In the genomic region with DNA sequence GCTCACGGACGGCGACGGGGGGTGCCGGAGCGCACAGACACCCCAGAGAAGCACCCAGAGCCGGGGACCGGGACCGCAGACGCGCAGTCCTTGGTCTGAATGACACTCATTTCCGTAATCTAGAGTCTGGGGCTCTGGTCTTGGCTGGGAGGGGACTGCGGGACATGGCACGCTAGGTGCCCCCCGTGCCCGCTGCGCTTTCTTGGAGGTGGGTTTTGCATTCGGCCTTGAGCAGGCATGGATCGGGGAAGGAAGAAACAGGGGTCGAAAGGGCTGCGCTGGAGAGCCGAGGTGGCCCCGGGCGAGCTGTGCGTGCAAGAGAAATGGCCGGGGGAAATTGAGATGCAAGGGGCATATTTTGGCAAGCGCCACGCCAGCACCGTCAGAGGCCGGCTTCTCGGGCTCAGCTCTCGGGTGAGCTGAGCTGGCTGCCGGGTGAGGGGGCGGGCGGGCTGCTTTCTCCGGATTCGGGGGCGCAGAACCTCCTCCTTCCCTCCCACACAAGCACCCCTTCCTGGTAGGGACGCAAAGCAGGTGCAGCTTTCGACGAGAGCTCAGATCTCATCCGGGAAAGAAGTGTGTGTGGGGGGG, we compare ENCODE assay signal across 10 cellular contexts. TPM values are rescaled to one million over a fixed set of nuclear protein-coding genes. Genes with fewer than 3 reads are reported as not detected.
DNase-seq lines count a peak whose midpoint lies in the region; ATAC-seq and TF ChIP-seq lines count a peak whose summit lies in the region.
"Had no signal": no experiment of that assay in that cellular context is flagged by ENCODE, and none has a peak within 500 bp of the region (broad histone marks: within the 10 kb centered on the region; RNA-seq: fewer than 3 reads in every experiment).

No MANE protein-coding gene starts in this region.

- H3K9ac ChIP-seq in SK-N-SH, result no peak overlapping the region

- no peak for TF ChIP-seq POLR2A in stomach (IDR thresholded peaks at IDR 0.05)

- peak overlapping the region; percentile 85 for H3K4me3 Mint-ChIP-seq in activated naive CD8-positive, alpha-beta T cell

- H3K4me1 ChIP-seq in SK-N-SH (ENCODE audit: control insufficient read depth in 1 of 2, insufficient read depth in 2 of 2, low read depth in 1 of 2, low read length in 1 of 2) (peaks cover 0 to 18% of the 10 kb centered on the region in 2 experiments; a peak in 1 of 4 replicates), stomach (peaks cover 9 to 37% (median 32%) of the 10 kb centered on the region in 4 donors)

- H3K27me3 ChIP-seq in SK-N-SH (ENCODE audit: insufficient read depth), result peaks cover 32% of the 10 kb centered on the region; the same call in 1 of the 2 replicates
- H3K27me3 ChIP-seq in kidney epithelial cell (ENCODE audit: control insufficient read depth, insufficient read depth, low read length), result peaks cover 53% of the 10 kb centered on the region
- H3K27me3 ChIP-seq in stomach, result peaks cover 24 to 88% (median 66%) of the 10 kb centered on the region in 3 donors

- 7% methylated on average over 27 of the region's 42 CpGs for WGBS in SK-N-SH (ENCODE audit: low lambda C conversion rate)
- WGBS in stomach, 5 donors, result 1 to 2% (median 2%) methylated on average over 35 to 42 of the region's 42 CpGs

- H3F3A ChIP-seq in SK-N-SH (replicated peaks; ENCODE audit: insufficient read depth), result no peaks in the 10 kb centered on the region

- intact Hi-C loops in stomach (cut with DNase I; ENCODE audit: low total_unique reads), result no loop called here

- POLR2A ChIA-PET in SK-N-SH (lab: Yijun Ruan, JAX), result no interaction called here

- no peaks in the 10 kb centered on the region for H3K36me3 Mint-ChIP-seq in activated naive CD8-positive, alpha-beta T cell

- H3K27ac ChIP-seq in SK-N-SH (ENCODE audit: low read depth in 2 of 2, low read length in 1 of 2) (no peak overlapping the region), stomach (peak overlapping the region in 1 of 5 donors; percentile 29)
- H3K27ac ChIP-seq: C4-2B, PC-9 had no signal

- H3K9me2 ChIP-seq in SK-N-SH, result no peaks in the 10 kb centered on the region

- H3K4me3 ChIP-seq in SK-N-SH (ENCODE audit: low read depth in 2 of 2, low read length in 1 of 2), result peak overlapping the region; percentile 33 to 64
- peak overlapping the region; percentile 5 for H3K4me3 ChIP-seq in kidney epithelial cell (ENCODE audit: low read depth, low read length)
- H3K4me3 ChIP-seq in stomach, result peak overlapping the region; percentile 32 to 48 (median 46)
- H3K4me3 ChIP-seq: PC-9 had no signal

- H3K27me3 Mint-ChIP-seq in activated naive CD8-positive, alpha-beta T cell, result peaks cover 29% of the 10 kb centered on the region

- H3K4me2 ChIP-seq in SK-N-SH, result peak overlapping the region; percentile 76
- H3K4me2 ChIP-seq: PC-9 had no signal

- ATAC-seq in SK-N-SH treated with all-trans-retinoic acid at 6 μM for 48 hours (no peak), HG02588 (IDR thresholded peaks at IDR 0.05; ENCODE audit: unreplicated experiment) (no peak)

- no peaks in the 10 kb centered on the region for H3K79me2 ChIP-seq in SK-N-SH (ENCODE audit: insufficient read depth)

- TF ChIP-seq EP300 in SK-N-SH (IDR thresholded peaks at IDR 0.05; ENCODE audit: borderline replicate concordance in 1 of 2, low read depth in 1 of 2, low read length in 1 of 2), result no peak
- TF ChIP-seq EP300 in stomach (IDR thresholded peaks at IDR 0.05), result no peak

- H3K4me1 Mint-ChIP-seq in activated naive CD8-positive, alpha-beta T cell (ENCODE audit: low read depth), result peaks cover 17% of the 10 kb centered on the region

- 0 out of 2 replicates have a peak overlapping the region, but pooled peaks have one; percentile 56 for H2AFZ ChIP-seq in SK-N-SH (ENCODE audit: low read depth)
- H2AFZ ChIP-seq: PC-9 had no signal

- H3K27ac Mint-ChIP-seq in activated naive CD8-positive, alpha-beta T cell, result no peak overlapping the region

- H3K36me3 ChIP-seq in SK-N-SH (replicated peaks in 1 of 2; ENCODE audit: control insufficient read depth in 1 of 2, insufficient read depth in 2 of 2, low read length in 1 of 2) (no peaks in the 10 kb centered on the region), kidney epithelial cell (ENCODE audit: control insufficient read depth, insufficient read depth, low read length) (no peaks in the 10 kb centered on the region), stomach (no peaks in the 10 kb centered on the region)

- no peaks in the 10 kb centered on the region for H3K9me3 Mint-ChIP-seq in activated naive CD8-positive, alpha-beta T cell (ENCODE audit: low read depth)

- DNase-seq in SK-N-SH (peak; percentile 55), kidney epithelial cell (ENCODE audit: low read depth) (no peak), stomach (no peak), Kasumi-1 (lab: John Stamatoyannopoulos, UW) (no peak), GM19240 (ENCODE audit: insufficient read length, low spot score) (no peak)
- DNase-seq: PC-9 had no signal

- TF ChIP-seq CTCF in SK-N-SH (IDR thresholded peaks at IDR 0.05) (no peak), kidney epithelial cell (IDR thresholded peaks at IDR 0.05; ENCODE audit: insufficient read depth, low read length, poor library complexity, severe bottlenecking) (no peak), stomach (IDR thresholded peaks at IDR 0.05) (no peak)

- H4K20me1 ChIP-seq in SK-N-SH (ENCODE audit: insufficient read depth), result no peaks in the 10 kb centered on the region

- CTCF ChIA-PET in SK-N-SH (lab: Yijun Ruan, JAX), result interaction anchor here (0.6 to 7.0 kb wide), 6 partner anchors 9 to 1224 kb away, joined by 3 to 54 read pairs (median 4); no protein-coding TSS in a partner anchor

- TF ChIP-seq RAD21 in SK-N-SH (IDR thresholded peaks at IDR 0.05; ENCODE audit: low read length), result no peak

- H3K9me3 ChIP-seq in SK-N-SH (no peaks in the 10 kb centered on the region), stomach (no peaks in the 10 kb centered on the region)

TF ChIP-seq in SK-N-SH, 30 proteins besides CTCF, POLR2A, EP300 and RAD21 (continues in another document):
- TF ChIP-seq YY1 (IDR thresholded peaks at IDR 0.05; ENCODE audit: low read depth) (no peak), JUND (IDR thresholded peaks at IDR 0.05) (no peak), TAF1 (IDR thresholded peaks at IDR 0.05; ENCODE audit: borderline replicate concordance, low read depth, low read length) (no peak), POLR2AphosphoS5 (IDR thresholded peaks at IDR 0.05; ENCODE audit: low read depth, low read length) (no peak), RXRA (IDR thresholded peaks at IDR 0.05; ENCODE audit: borderline replicate concordance, low read depth) (no peak), EZH2phosphoT487 (IDR thresholded peaks at IDR 0.05; ENCODE audit: borderline replicate concordance, low read depth) (no peak)

TF ChIP-seq in SK-N-SH treated with all-trans-retinoic acid at 6 μM for 48 hours, 23 proteins besides CTCF, POLR2A, EP300 and RAD21:
- TF ChIP-seq TCF4 (CRISPR knock-in tag; IDR thresholded peaks at IDR 0.05; ENCODE audit: borderline replicate concordance), result no peak
- TF ChIP-seq TOX (CRISPR knock-in tag; IDR thresholded peaks at IDR 0.05; ENCODE audit: borderline replicate concordance), result no peak
- TF ChIP-seq SNAI2 (CRISPR knock-in tag; IDR thresholded peaks at IDR 0.05), result no peak
- no peak for TF ChIP-seq ZNF70 (CRISPR knock-in tag; IDR thresholded peaks at IDR 0.05)
- no peak for TF ChIP-seq CSDC2 (CRISPR knock-in tag; IDR thresholded peaks at IDR 0.05)
- TF ChIP-seq OSR1 (CRISPR knock-in tag; IDR thresholded peaks at IDR 0.05), result no peak
- TF ChIP-seq BACH2 (CRISPR knock-in tag; IDR thresholded peaks at IDR 0.05; ENCODE audit: borderline replicate concordance), result no peak
- TF ChIP-seq RARB (CRISPR knock-in tag; IDR thresholded peaks at IDR 0.05), result no peak
- TF ChIP-seq ZNF8 (CRISPR knock-in tag; IDR thresholded peaks at IDR 0.05), result no peak
- TF ChIP-seq ZNF565 (CRISPR knock-in tag; conservative IDR thresholded peaks at IDR 0.05; ENCODE audit: low read depth), result no peak
- TF ChIP-seq ESRRG (CRISPR knock-in tag; IDR thresholded peaks at IDR 0.05), result no peak
- no peak for TF ChIP-seq PPARA (CRISPR knock-in tag; IDR thresholded peaks at IDR 0.05; ENCODE audit: borderline replicate concordance)
- TF ChIP-seq GLIS3 (CRISPR knock-in tag; IDR thresholded peaks at IDR 0.05), result no peak
- no peak for TF ChIP-seq ZC3H10 (CRISPR knock-in tag; IDR thresholded peaks at IDR 0.05)
- TF ChIP-seq, protein P1, sequence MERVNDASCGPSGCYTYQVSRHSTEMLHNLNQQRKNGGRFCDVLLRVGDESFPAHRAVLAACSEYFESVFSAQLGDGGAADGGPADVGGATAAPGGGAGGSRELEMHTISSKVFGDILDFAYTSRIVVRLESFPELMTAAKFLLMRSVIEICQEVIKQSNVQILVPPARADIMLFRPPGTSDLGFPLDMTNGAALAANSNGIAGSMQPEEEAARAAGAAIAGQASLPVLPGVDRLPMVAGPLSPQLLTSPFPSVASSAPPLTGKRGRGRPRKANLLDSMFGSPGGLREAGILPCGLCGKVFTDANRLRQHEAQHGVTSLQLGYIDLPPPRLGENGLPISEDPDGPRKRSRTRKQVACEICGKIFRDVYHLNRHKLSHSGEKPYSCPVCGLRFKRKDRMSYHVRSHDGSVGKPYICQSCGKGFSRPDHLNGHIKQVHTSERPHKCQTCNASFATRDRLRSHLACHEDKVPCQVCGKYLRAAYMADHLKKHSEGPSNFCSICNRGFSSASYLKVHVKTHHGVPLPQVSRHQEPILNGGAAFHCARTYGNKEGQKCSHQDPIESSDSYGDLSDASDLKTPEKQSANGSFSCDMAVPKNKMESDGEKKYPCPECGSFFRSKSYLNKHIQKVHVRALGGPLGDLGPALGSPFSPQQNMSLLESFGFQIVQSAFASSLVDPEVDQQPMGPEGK (CRISPR knock-in tag; IDR thresholded peaks at IDR 0.05; ENCODE audit: borderline replicate concordance), result no peak
- no peak for TF ChIP-seq ZFP3 (CRISPR knock-in tag; IDR thresholded peaks at IDR 0.05)
- no peak for TF ChIP-seq ZFP30 (CRISPR knock-in tag; IDR thresholded peaks at IDR 0.05)

RNA-seq across cellular contexts. Expression of gene NTRK3, which starts 0.9 kb away (rescaled TPM):
- polyA plus RNA-seq in SK-N-SH (2012; rRNA removed) (2.6 and 3.1 TPM in 2 replicates), stomach (1 to 10 TPM in 1 of 3 donors, under 1 TPM in 1, not detected in 1; 0.25 to 1.4 TPM)
- polyA plus RNA-seq in SK-N-SH (2012; cell fraction: cytosol; rRNA removed), result 1.5 and 1.6 TPM in 2 replicates
- polyA plus RNA-seq in SK-N-SH (2012; cell fraction: nucleus; rRNA removed), result 10.5 and 11.8 TPM in 2 replicates
- total RNA-seq in kidney epithelial cell (0.34 TPM in 1 of 2 replicates, not detected in the other), stomach (10 to 100 TPM in 1 of 5 donors, 1 to 10 TPM in 2, under 1 TPM in 2; under 0.01 to 18.2 (median 1.0) TPM)
- total RNA-seq: PC-9 had no signal
